In genomic region chr2:70141754-70142589, GRCh38 we compare ENCODE assay signal across 1 cellular context.
TF ChIP-seq lines count a peak whose summit lies in the region.

No MANE protein-coding gene starts in this region.

TF ChIP-seq in K562, 482 proteins besides CTCF, POLR2A, EP300 and RAD21 (continued from another document and continues in another):
- peak; percentile 52 for TF ChIP-seq TFE3 (CRISPR knock-in tag; IDR thresholded peaks at IDR 0.05)
- no peak for TF ChIP-seq ZNF76 (CRISPR knock-in tag; IDR thresholded peaks at IDR 0.05; ENCODE audit: borderline replicate concordance)
- no peak for TF ChIP-seq EWSR1 (IDR thresholded peaks at IDR 0.05; ENCODE audit: borderline replicate concordance, low read depth, partially characterized antibody)
- peak; percentile 49 to 79; a peak in 3 of 4 replicates for TF ChIP-seq NONO (IDR thresholded peaks at IDR 0.05; ENCODE audit: low read depth in 2 of 2, low read length in 1 of 2)
- TF ChIP-seq NBN (IDR thresholded peaks at IDR 0.05; ENCODE audit: low read depth), result no peak
- TF ChIP-seq E2F5 (CRISPR knock-in tag; IDR thresholded peaks at IDR 0.05), result no peak
- no peak for TF ChIP-seq ATF6 (CRISPR knock-in tag; IDR thresholded peaks at IDR 0.05)
- peak; percentile 60; the same call in 1 of the 2 replicates for TF ChIP-seq SAFB (IDR thresholded peaks at IDR 0.05; ENCODE audit: borderline replicate concordance, low read depth, low read length)
- TF ChIP-seq IRF1 (CRISPR knock-in tag; IDR thresholded peaks at IDR 0.05; ENCODE audit: borderline replicate concordance), result no peak
- no peak for TF ChIP-seq SNAPC5 (CRISPR knock-in tag; IDR thresholded peaks at IDR 0.05)
- TF ChIP-seq MTF1 (CRISPR knock-in tag; IDR thresholded peaks at IDR 0.05; ENCODE audit: borderline replicate concordance), result no peak
- no peak; the same call in 1 of the 2 replicates for TF ChIP-seq MTA3 (IDR thresholded peaks at IDR 0.05; ENCODE audit: borderline replicate concordance)
- no peak for TF ChIP-seq ZNF134 (CRISPR knock-in tag; conservative IDR thresholded peaks at IDR 0.05)
- TF ChIP-seq ZHX1 (conservative IDR thresholded peaks at IDR 0.05; ENCODE audit: low read length), result no peak
- no peak for TF ChIP-seq ATF2 (CRISPR knock-in tag; IDR thresholded peaks at IDR 0.05)
- no peak for TF ChIP-seq ZNF347 (CRISPR knock-in tag; IDR thresholded peaks at IDR 0.05; ENCODE audit: low read depth)
- no peak for TF ChIP-seq USF1 (CRISPR knock-in tag; IDR thresholded peaks at IDR 0.05)
- no peak for TF ChIP-seq DNMT1 (IDR thresholded peaks at IDR 0.05)
- no peak for TF ChIP-seq RBM25 (IDR thresholded peaks at IDR 0.05; ENCODE audit: low read depth, low read length, severe bottlenecking)
- TF ChIP-seq ZKSCAN1 (IDR thresholded peaks at IDR 0.05; ENCODE audit: low read depth, low read length), result peak; percentile 38; the same call in 1 of the 2 replicates
- peak; percentile 68 for TF ChIP-seq BRD4 (IDR thresholded peaks at IDR 0.05)
- TF ChIP-seq ZNF655 (CRISPR knock-in tag; IDR thresholded peaks at IDR 0.05), result no peak
- no peak for TF ChIP-seq ZSCAN32 (CRISPR knock-in tag; IDR thresholded peaks at IDR 0.05)
- TF ChIP-seq GABPB1 (CRISPR knock-in tag; IDR thresholded peaks at IDR 0.05), result no peak
- TF ChIP-seq ZC3H4 (CRISPR knock-in tag; IDR thresholded peaks at IDR 0.05; ENCODE audit: borderline replicate concordance), result 0 out of 2 replicates have a peak, but pooled peaks have one; percentile 48
- TF ChIP-seq RNF2 (IDR thresholded peaks at IDR 0.05), result no peak
- no peak; the same call in 1 of the 2 replicates for TF ChIP-seq EP400 (IDR thresholded peaks at IDR 0.05)
- no peak for TF ChIP-seq NCOR1 (IDR thresholded peaks at IDR 0.05)
- TF ChIP-seq CAMTA2 (CRISPR knock-in tag; conservative IDR thresholded peaks at IDR 0.05), result no peak
- no peak for TF ChIP-seq NKRF (IDR thresholded peaks at IDR 0.05; ENCODE audit: borderline replicate concordance)
- peak in 1 of 3 experiments; percentile 51 for TF ChIP-seq YY1 (IDR thresholded peaks at IDR 0.05; ENCODE audit: borderline replicate concordance in 1 of 3, control insufficient read depth in 1 of 3, extremely low read depth in 1 of 3, insufficient read depth in 3 of 3, insufficient read length in 1 of 3, insufficient replicate concordance in 2 of 3, low read depth in 1 of 3, low read length in 2 of 3)
- no peak for TF ChIP-seq RREB1 (CRISPR knock-in tag; IDR thresholded peaks at IDR 0.05)
- TF ChIP-seq LEF1 (IDR thresholded peaks at IDR 0.05), result 0 out of 2 replicates have a peak, but pooled peaks have one; percentile 24
- no peak for TF ChIP-seq HMBOX1 (IDR thresholded peaks at IDR 0.05)
- no peak for TF ChIP-seq CXXC5 (CRISPR knock-in tag; IDR thresholded peaks at IDR 0.05)
